In genomic region chr7:134013249-134013648, GRCh38 we compare ENCODE assay signal across 29 cellular contexts.
"Had no signal": no experiment of that assay in that cellular context is flagged by ENCODE, and none has a peak within 500 bp of the region (broad histone marks: within the 10 kb centered on the region; RNA-seq: fewer than 3 reads in every experiment).

No MANE protein-coding gene starts in this region.

- ATAC-seq: activated CD8-positive, alpha-beta memory T cell treated with anti-CD3 and anti-CD28 coated beads, Interleukin-2, amount 10 ng/mL, durations not matched to agents 7 days and 5 days; activated CD8-positive, alpha-beta T cell treated with anti-CD3 and anti-CD28 coated beads, Interleukin-2, amount 10 ng/mL, durations not matched to agents 7 days and 5 days; activated naive CD8-positive, alpha-beta T cell treated with anti-CD3 and anti-CD28 coated beads, Interleukin-2, amount 50 U/mL, for 24 hours had no signal

- H3K27me3 ChIP-seq: ascending aorta, cardiac muscle cell had no signal

- H3K27ac ChIP-seq: ascending aorta, cardiac muscle cell, VCaP had no signal

- DNase-seq: activated B cell treated with CpG ODN at 0.5 μM for 24 hours; activated CD4-positive, alpha-beta memory T cell treated with anti-CD3 and anti-CD28 coated beads, Interleukin-2, amount 10 ng/mL, durations not matched to agents 7 days and 5 days; activated CD4-positive, alpha-beta T cell treated with anti-CD3 and anti-CD28 coated beads for 48 hours; activated CD4-positive, alpha-beta T cell treated with anti-CD3 and anti-CD28 coated beads, Interleukin-2, amount 10 ng/mL, durations not matched to agents 7 days and 5 days; activated CD4-positive, alpha-beta T cell treated with anti-CD3 and anti-CD28 coated beads, Interleukin-2, amount 50 U/mL, for 48 hours; activated CD4-positive, CD25-positive, alpha-beta regulatory T cell treated with anti-CD3 and anti-CD28 coated beads, Interleukin-2, amount 50 U/mL, for 72 hours; activated CD8-positive, alpha-beta memory T cell treated with anti-CD3 and anti-CD28 coated beads for 24 hours; activated CD8-positive, alpha-beta memory T cell treated with anti-CD3 and anti-CD28 coated beads, Interleukin-2, amount 10 ng/mL, durations not matched to agents 7 days and 5 days; activated CD8-positive, alpha-beta memory T cell treated with anti-CD3 and anti-CD28 coated beads, Interleukin-2, amount 50 U/mL, for 48 hours; activated CD8-positive, alpha-beta T cell treated with anti-CD3 and anti-CD28 coated beads, Interleukin-2, amount 10 ng/mL, durations not matched to agents 7 days and 5 days; activated effector memory CD4-positive, alpha-beta T cell treated with Interleukin-2 at 50 U/mL for 16 hours; activated gamma-delta T cell; activated naive CD4-positive, alpha-beta T cell treated with anti-CD3 and anti-CD28 coated beads, Interleukin-2, amount 10 ng/mL, durations not matched to agents 7 days and 5 days; activated naive CD4-positive, alpha-beta T cell treated with Interleukin-2 at 50 U/mL for 16 hours; activated naive CD8-positive, alpha-beta T cell treated with anti-CD3 and anti-CD28 coated beads, Interleukin-2, amount 10 ng/mL, durations not matched to agents 7 days and 5 days; activated naive CD8-positive, alpha-beta T cell treated with anti-CD3 and anti-CD28 coated beads, Interleukin-2, amount 50 U/mL, for 24 hours; activated T-cell treated with anti-CD3 and anti-CD28 coated beads, Interleukin-2, amount 50 U/mL, for 24 hours; activated T-cell treated with anti-CD3 and anti-CD28 coated beads, Interleukin-2, amount 50 U/mL, for 48 hours; amygdala; anterior cingulate cortex; caudate nucleus; cerebellar nuclear complex; T-helper 1 cell; T-helper 2 cell; T-helper 9 cell had no signal

- H3K4me3 ChIP-seq: ascending aorta, cardiac muscle cell had no signal

- H3K36me3 ChIP-seq: ascending aorta, cardiac muscle cell had no signal

- H3K4me1 ChIP-seq: ascending aorta had no signal

- FAIRE-seq: TTC549 had no signal

- H3K9me3 ChIP-seq: ascending aorta had no signal
